In genomic region chr5:75529185-75529584, GRCh38 we compare ENCODE assay signal across 1 cellular context.
TF ChIP-seq lines count a peak whose summit lies in the region.

No MANE protein-coding gene starts in this region.

TF ChIP-seq in GM12878, 131 proteins besides CTCF, POLR2A, EP300 and RAD21:
- TF ChIP-seq CREM (IDR thresholded peaks at IDR 0.05; ENCODE audit: low read depth) (no peak), NFIC (IDR thresholded peaks at IDR 0.05; ENCODE audit: low read depth, low read length) (no peak), POLR2AphosphoS2 (IDR thresholded peaks at IDR 0.05; ENCODE audit: low read depth, low read length) (no peak), NR2F1 (conservative IDR thresholded peaks at IDR 0.05) (peak; percentile 53), MAX (IDR thresholded peaks at IDR 0.05; ENCODE audit: low read depth, low read length) (no peak), MYC (IDR thresholded peaks at IDR 0.05; ENCODE audit: insufficient read depth, insufficient read length, insufficient replicate concordance, low read length, severe bottlenecking) (no peak)
